In genomic region chr17:35569405-35569804, GRCh38 we compare ENCODE assay signal across 12 cellular contexts. TPM values are rescaled to one million over a fixed set of nuclear protein-coding genes. Genes with fewer than 3 reads are reported as not detected.
A peak's percentile ranks its signal among the peaks of the same experiment; 100 is the strongest.
DNase-seq lines count a peak whose midpoint lies in the region; ATAC-seq and TF ChIP-seq lines count a peak whose summit lies in the region.
"Had no signal": no experiment of that assay in that cellular context is flagged by ENCODE, and none has a peak within 500 bp of the region (broad histone marks: within the 10 kb centered on the region; RNA-seq: fewer than 3 reads in every experiment).

No MANE protein-coding gene starts in this region.

- peaks cover 41% of the 10 kb centered on the region for H3K79me2 ChIP-seq in hepatocyte

- 92% methylated on average over 2 of the region's 2 CpGs for WGBS in hepatocyte (ENCODE audit: low lambda C conversion rate, missing lambda C conversion rate)

- no peak for TF ChIP-seq CTCF in hepatocyte (IDR thresholded peaks at IDR 0.05; ENCODE audit: poor library complexity)

- no peaks in the 10 kb centered on the region for H3K9me3 Mint-ChIP-seq in activated naive CD4-positive, alpha-beta T cell treated with anti-CD3 and anti-CD28 coated beads, Interleukin-2, amount 50 U/mL, for 24 hours
- no peaks in the 10 kb centered on the region for H3K9me3 Mint-ChIP-seq in T-cell
- H3K9me3 Mint-ChIP-seq in stimulated activated naive CD8-positive, alpha-beta T cell treated with anti-CD3 and anti-CD28 coated beads, Interleukin-15, amount 100 ng/mL, for 72 hours: no peaks in the 10 kb centered on the region
- H3K9me3 Mint-ChIP-seq: CD14-positive monocyte had no signal

- peaks cover 18% of the 10 kb centered on the region for H3K4me1 ChIP-seq in hepatocyte (ENCODE audit: insufficient read depth)

- no peak overlapping the region for H2AFZ ChIP-seq in hepatocyte

- peaks cover 3% of the 10 kb centered on the region for H3K36me3 Mint-ChIP-seq in activated naive CD4-positive, alpha-beta T cell treated with anti-CD3 and anti-CD28 coated beads, Interleukin-2, amount 50 U/mL, for 24 hours
- no peaks in the 10 kb centered on the region for H3K36me3 Mint-ChIP-seq in T-cell

- no peak overlapping the region for H3K4me3 ChIP-seq in hepatocyte

- H3K9me3 ChIP-seq in hepatocyte (ENCODE audit: low read depth): no peaks in the 10 kb centered on the region

- peak overlapping the region; percentile 89 for H3K4me3 Mint-ChIP-seq in activated naive CD4-positive, alpha-beta T cell treated with anti-CD3 and anti-CD28 coated beads, Interleukin-2, amount 50 U/mL, for 24 hours
- peak overlapping the region; percentile 60 to 97 (median 95) for H3K4me3 Mint-ChIP-seq in T-cell
- peak overlapping the region; percentile 80 to 90 for H3K4me3 Mint-ChIP-seq in stimulated activated naive CD8-positive, alpha-beta T cell treated with anti-CD3 and anti-CD28 coated beads, Interleukin-15, amount 100 ng/mL, for 72 hours

- ATAC-seq in T-cell (replicated peaks in 1 of 4): no peak
- no peak for ATAC-seq in stimulated activated naive CD8-positive, alpha-beta T cell treated with anti-CD3 and anti-CD28 coated beads, Interleukin-15, amount 100 ng/mL, for 72 hours
- no peak for ATAC-seq in GM18868 (IDR thresholded peaks at IDR 0.05; ENCODE audit: unreplicated experiment)
- ATAC-seq in left colon: no peak

- no peaks in the 10 kb centered on the region for H3K36me3 ChIP-seq in hepatocyte (replicated peaks; ENCODE audit: insufficient read depth, low read depth)

- H3K4me2 ChIP-seq in hepatocyte: peak overlapping the region; percentile 83

- intact Hi-C loops in left colon (cut with DNase I, micrococcal nuclease): no loop called here

- CTCF ChIA-PET in T-cell (lab: Charles Lee): interaction anchor here in 1 of 2 donors (0.7 kb wide), 2 partner anchors 20 to 142 kb away, joined by 3 read pairs; no protein-coding TSS in a partner anchor

- no peak overlapping the region for H3K27ac Mint-ChIP-seq in activated naive CD4-positive, alpha-beta T cell treated with anti-CD3 and anti-CD28 coated beads, Interleukin-2, amount 50 U/mL, for 24 hours
- peak overlapping the region; percentile 5 to 28 for H3K27ac Mint-ChIP-seq in T-cell
- no peak overlapping the region for H3K27ac Mint-ChIP-seq in stimulated activated naive CD8-positive, alpha-beta T cell treated with anti-CD3 and anti-CD28 coated beads, Interleukin-15, amount 100 ng/mL, for 72 hours

- peaks cover 4% of the 10 kb centered on the region for H3K27me3 ChIP-seq in hepatocyte

- peaks cover 37% of the 10 kb centered on the region for H3K4me1 Mint-ChIP-seq in activated naive CD4-positive, alpha-beta T cell treated with anti-CD3 and anti-CD28 coated beads, Interleukin-2, amount 50 U/mL, for 24 hours
- peaks cover 34 to 43% (median 36%) of the 10 kb centered on the region in 3 donors for H3K4me1 Mint-ChIP-seq in T-cell
- H3K4me1 Mint-ChIP-seq in stimulated activated naive CD8-positive, alpha-beta T cell treated with anti-CD3 and anti-CD28 coated beads, Interleukin-15, amount 100 ng/mL, for 72 hours: peaks cover 44% of the 10 kb centered on the region

- POLR2A ChIA-PET in T-cell (lab: Charles Lee): no interaction called here

- H3K27ac ChIP-seq in hepatocyte: no peak overlapping the region

- no peaks in the 10 kb centered on the region for H3K27me3 Mint-ChIP-seq in activated naive CD4-positive, alpha-beta T cell treated with anti-CD3 and anti-CD28 coated beads, Interleukin-2, amount 50 U/mL, for 24 hours
- no peaks in the 10 kb centered on the region for H3K27me3 Mint-ChIP-seq in T-cell
- H3K27me3 Mint-ChIP-seq in stimulated activated naive CD8-positive, alpha-beta T cell treated with anti-CD3 and anti-CD28 coated beads, Interleukin-15, amount 100 ng/mL, for 72 hours: no peaks in the 10 kb centered on the region

- H3K9me2 ChIP-seq in hepatocyte (replicated peaks; ENCODE audit: insufficient read depth): no peaks in the 10 kb centered on the region

- no peaks in the 10 kb centered on the region for H4K20me1 ChIP-seq in hepatocyte (ENCODE audit: insufficient read depth, poor library complexity, severe bottlenecking)

- no peak for DNase-seq in activated naive CD4-positive, alpha-beta T cell (lab: John Stamatoyannopoulos, UW)
- DNase-seq in T-cell (no peak), hepatocyte (ENCODE audit: low spot score) (no peak), DMS153 (lab: John Stamatoyannopoulos, UW) (no peak), left colon (no peak)
- DNase-seq in stimulated activated naive CD8-positive, alpha-beta T cell treated with anti-CD3 and anti-CD28 coated beads, Interleukin-15, amount 100 ng/mL, for 72 hours: no peak
- DNase-seq: KBM-7, NCI-H69, posterior cingulate gyrus had no signal

RNA-seq across cellular contexts. Expression of gene SLFN14, which starts 8.8 kb away (rescaled TPM):
- total RNA-seq in T-cell (not detected), hepatocyte (not detected in 2 replicates), left colon (not detected)
- polyA plus RNA-seq in hepatocyte: not detected in 2 replicates

RNA-seq across cellular contexts. Expression of gene PEX12, which starts 9.0 kb away (rescaled TPM):
- total RNA-seq in T-cell: 1 to 10 TPM; 3.6 to 6.6 (median 5.6) TPM
- 10.5 and 10.8 TPM in 2 replicates for total RNA-seq in hepatocyte
- polyA plus RNA-seq in hepatocyte: 3.6 and 9.0 TPM in 2 replicates
- total RNA-seq in left colon: 1 to 10 TPM; 2.8 to 4.7 TPM

RNA-seq across cellular contexts. Expression of gene AP2B1, which starts 17.7 kb away (rescaled TPM):
- 100 to 1,000 TPM; 106 to 157 (median 134) TPM for total RNA-seq in T-cell
- 87.0 and 100 TPM in 2 replicates for total RNA-seq in hepatocyte
- 69.8 and 76.1 TPM in 2 replicates for polyA plus RNA-seq in hepatocyte
- 100 to 1,000 TPM; 154 to 190 TPM for total RNA-seq in left colon

RNA-seq across cellular contexts. Expression of gene SLFN12L, which starts 31.9 kb away (rescaled TPM):
- total RNA-seq in T-cell (100 to 1,000 TPM in 1 of 5 donors, 10 to 100 TPM in 4; 79.7 to 113 (median 90.7) TPM), hepatocyte (0.03 TPM in 1 of 2 replicates, not detected in the other), left colon (1 to 10 TPM; 1.3 to 2.0 TPM)
- polyA plus RNA-seq in hepatocyte: not detected in 2 replicates

Comparison
In these comparisons a context has a peak if more than half of its experiments do, and no peak if none do; other contexts are left out.
1. H3K27ac Mint-ChIP-seq: peak in T-cell (2 of 2); none in activated naive CD4-positive, alpha-beta T cell treated with anti-CD3 and anti-CD28 coated beads, Interleukin-2, amount 50 U/mL, for 24 hours (single experiment) and stimulated activated naive CD8-positive, alpha-beta T cell treated with anti-CD3 and anti-CD28 coated beads, Interleukin-15, amount 100 ng/mL, for 72 hours (0 of 2).
2. Peak in every context shown above with its lines, with median percentiles within 50 percentile points of each other: H3K4me3 Mint-ChIP-seq.